In genomic region chr5:136809382-136809781, GRCh38 we compare ENCODE assay signal across 22 cellular contexts.
DNase-seq lines count a peak whose midpoint lies in the region; ATAC-seq, FAIRE-seq and TF ChIP-seq lines count a peak whose summit lies in the region.
"Had no signal": no experiment of that assay in that cellular context is flagged by ENCODE, and none has a peak within 500 bp of the region (broad histone marks: within the 10 kb centered on the region; RNA-seq: fewer than 3 reads in every experiment).

No MANE protein-coding gene starts in this region.

- no peaks in the 10 kb centered on the region for H3K36me3 ChIP-seq in Loucy (ENCODE audit: insufficient read depth, low read length)
- H3K36me3 ChIP-seq in astrocyte (ENCODE audit: insufficient read depth, low read length) = no peaks in the 10 kb centered on the region
- H3K36me3 ChIP-seq: BE2C had no signal

- H3K27ac Mint-ChIP-seq in astrocyte (ENCODE audit: unreplicated experiment) = no peak overlapping the region
- H3K27ac Mint-ChIP-seq in memory B cell = no peak overlapping the region
- H3K27ac Mint-ChIP-seq: CD4-positive, CD25-positive, alpha-beta regulatory T cell had no signal

- H3K27me3 Mint-ChIP-seq in astrocyte (ENCODE audit: low read depth, unreplicated experiment) (no peaks in the 10 kb centered on the region), memory B cell (no peaks in the 10 kb centered on the region)

- peaks cover 3% of the 10 kb centered on the region for H3K4me1 ChIP-seq in Loucy (ENCODE audit: insufficient read depth, low read length, poor library complexity, severe bottlenecking)
- peaks cover 34% of the 10 kb centered on the region for H3K4me1 ChIP-seq in astrocyte (ENCODE audit: insufficient read depth, low read length)
- H3K4me1 ChIP-seq: BE2C had no signal

- H3K4me2 ChIP-seq in Loucy (ENCODE audit: low read depth, low read length, poor library complexity, severe bottlenecking) (peak overlapping the region; percentile 37), astrocyte (ENCODE audit: low read length) (peak overlapping the region; percentile 53)

- H3K4me1 Mint-ChIP-seq in astrocyte (ENCODE audit: low read depth, unreplicated experiment) (peaks cover 15% of the 10 kb centered on the region), memory B cell (peaks cover 3% of the 10 kb centered on the region)
- H3K4me1 Mint-ChIP-seq: CD4-positive, CD25-positive, alpha-beta regulatory T cell had no signal

- TF ChIP-seq CTCF in Loucy (conservative IDR thresholded peaks at IDR 0.05; ENCODE audit: low read length) (no peak), astrocyte (IDR thresholded peaks at IDR 0.05; ENCODE audit: insufficient read depth, low read depth, low read length) (no peak)

- no peak for ATAC-seq in memory B cell (ENCODE audit: low read depth)
- ATAC-seq in HG03139 (IDR thresholded peaks at IDR 0.05; ENCODE audit: unreplicated experiment) = no peak
- no peak for ATAC-seq in HG03135 (IDR thresholded peaks at IDR 0.05; ENCODE audit: unreplicated experiment)
- ATAC-seq in HG03159 (IDR thresholded peaks at IDR 0.05; ENCODE audit: unreplicated experiment) = no peak
- ATAC-seq: K562 had no signal

- peak; percentile 37 for DNase-seq in EH (ENCODE audit: low read depth)
- peak; percentile 49 for DNase-seq in astrocyte (ENCODE audit: low read depth)
- DNase-seq in memory B cell (ENCODE audit: low spot score in 2 of 2) = no peak
- DNase-seq in AML-193 (lab: John Stamatoyannopoulos, UW) = no peak
- DNase-seq: 8988T; BE2C; CD4-positive, CD25-positive, alpha-beta regulatory T cell; EL; H7; NCI-H1105 treated with DMSO at 0.1 percent for 48 hours; NCI-H1694; NCI-H2081 treated with DMSO at 0.1 percent for 48 hours; NCI-H510A; NCI-H748 treated with DMSO at 0.1 percent for 48 hours had no signal

- H3K79me2 ChIP-seq in Loucy (ENCODE audit: insufficient read depth, low read length) (no peaks in the 10 kb centered on the region), astrocyte (ENCODE audit: insufficient read depth, low read length) (no peaks in the 10 kb centered on the region)

- H4K20me1 ChIP-seq in Loucy (ENCODE audit: insufficient read depth, low read length, poor library complexity, severe bottlenecking) (no peaks in the 10 kb centered on the region), astrocyte (ENCODE audit: insufficient read depth, low read length) (no peaks in the 10 kb centered on the region)

- FAIRE-seq in astrocyte (lab: Jason Lieb, UNC) = no peak
- FAIRE-seq: GM12892, GM18507, K562 had no signal

- H3K27me3 ChIP-seq in Loucy (ENCODE audit: insufficient read depth, low read length, poor library complexity, severe bottlenecking) (no peaks in the 10 kb centered on the region), astrocyte (ENCODE audit: insufficient read depth, low read length) (no peaks in the 10 kb centered on the region)
- H3K27me3 ChIP-seq: BE2C had no signal

- H3K9me3 ChIP-seq in Loucy (ENCODE audit: insufficient read depth, low read depth, low read length) (no peaks in the 10 kb centered on the region), astrocyte (ENCODE audit: insufficient read depth, low read depth, low read length) (no peaks in the 10 kb centered on the region)
- H3K9me3 ChIP-seq: BE2C had no signal

- H3K36me3 Mint-ChIP-seq in astrocyte (ENCODE audit: low read depth, unreplicated experiment) (peaks cover 2% of the 10 kb centered on the region), memory B cell (no peaks in the 10 kb centered on the region)
- H3K36me3 Mint-ChIP-seq: CD4-positive, CD25-positive, alpha-beta regulatory T cell had no signal

- H3K4me3 Mint-ChIP-seq in astrocyte (ENCODE audit: unreplicated experiment) (no peak overlapping the region), memory B cell (peak overlapping the region; percentile 1)

- no peaks in the 10 kb centered on the region for H3F3A ChIP-seq in Loucy (ENCODE audit: low read depth)

- no peaks in the 10 kb centered on the region for H3K9me2 ChIP-seq in Loucy (replicated peaks; ENCODE audit: low read depth, low read length)

- no peak overlapping the region for H3K4me3 ChIP-seq in Loucy (ENCODE audit: low read length, poor library complexity, severe bottlenecking)
- no peak overlapping the region for H3K4me3 ChIP-seq in astrocyte (ENCODE audit: insufficient read depth, low read depth, low read length)
- H3K4me3 ChIP-seq: K562 had no signal

- peaks cover 3% of the 10 kb centered on the region for H3K9me3 Mint-ChIP-seq in astrocyte (ENCODE audit: unreplicated experiment)
- H3K9me3 Mint-ChIP-seq in memory B cell = peaks cover 3% of the 10 kb centered on the region

- no peak overlapping the region for H3K27ac ChIP-seq in astrocyte (ENCODE audit: low read depth, low read length)
- H3K27ac ChIP-seq: RWPE1 had no signal

- H3K9ac ChIP-seq in Loucy (ENCODE audit: low read depth, low read length, poor library complexity, severe bottlenecking) (no peak overlapping the region), astrocyte (ENCODE audit: low read length) (no peak overlapping the region)

- no peak overlapping the region for H2AFZ ChIP-seq in Loucy (ENCODE audit: low read length)
- H2AFZ ChIP-seq in astrocyte (ENCODE audit: low read depth, low read length) = peak overlapping the region; percentile 19

Comparison
In these comparisons a context has a peak if more than half of its experiments do, and no peak if none do; other contexts are left out.
1. DNase-seq: peak in EH (single experiment) and astrocyte (single experiment); none in memory B cell (0 of 2) and AML-193 (0 of 2).